20 cellular contexts compared by ENCODE assay signal in the genomic region with DNA sequence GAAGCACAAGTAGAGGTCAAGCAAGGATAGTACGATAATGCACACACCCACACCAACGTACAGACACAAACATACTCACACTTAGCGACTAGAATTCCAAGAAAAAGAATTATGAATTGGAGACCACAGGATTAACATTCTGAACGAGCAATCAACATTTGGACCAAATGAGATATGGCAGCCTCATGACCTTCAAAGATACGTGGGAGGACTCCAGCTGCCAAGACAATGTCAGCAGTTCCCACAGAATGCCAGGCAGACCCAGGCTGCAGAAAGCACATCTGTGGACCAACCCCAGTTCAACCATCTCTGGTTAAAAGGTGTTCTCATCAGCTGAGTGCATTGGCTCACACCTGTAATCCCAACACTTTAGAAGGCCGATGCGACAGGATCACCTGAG.
"Had no signal": no experiment of that assay in that cellular context is flagged by ENCODE, and none has a peak within 500 bp of the region (broad histone marks: within the 10 kb centered on the region; RNA-seq: fewer than 3 reads in every experiment).

No MANE protein-coding gene starts in this region.

- H3K4me3 ChIP-seq: coronary artery, left lung, right lobe of liver, spleen, tibial nerve had no signal

- H3K27me3 ChIP-seq: left lung, neutrophil, right lobe of liver, spleen, tibial nerve had no signal

- DNase-seq: central memory CD4-positive, alpha-beta T cell; effector CD4-positive, alpha-beta T cell; endodermal cell; erythroblast; foreskin keratinocyte; head of caudate nucleus; hypothalamus; left lung; mesendoderm; naive B cell; right lobe of liver; spleen; stimulated activated CD4-positive, alpha-beta T cell treated with anti-CD3 and anti-CD28 coated beads, Interleukin-15, amount 100 ng/mL, for 24 hours; stimulated activated CD4-positive, alpha-beta T cell treated with anti-CD3 and anti-CD28 coated beads, Interleukin-1b, Interleukin-23, amount 100 ng/mL, for 48 hours; stimulated activated CD4-positive, alpha-beta T cell treated with anti-CD3 and anti-CD28 coated beads, Interleukin-4, amount 100 ng/mL, for 24 hours had no signal

- H3K4me1 Mint-ChIP-seq: naive B cell; stimulated activated memory B cell treated with anti-CD40 and anti-IgM and Interleukin-4, amounts not matched to agents 10 μg/mL and 1 μg/mL and 100 μg/mL, for 72 hours had no signal

- ATAC-seq: foreskin keratinocyte; left lung; right lobe of liver; stimulated activated memory B cell treated with anti-CD40 and anti-IgM and Interleukin-4, amounts not matched to agents 10 μg/mL and 1 μg/mL and 100 μg/mL, for 72 hours had no signal

- H3K27me3 Mint-ChIP-seq: stimulated activated memory B cell treated with anti-CD40 and anti-IgM and Interleukin-4, amounts not matched to agents 10 μg/mL and 1 μg/mL and 100 μg/mL, for 72 hours; stimulated activated naive CD8-positive, alpha-beta T cell treated with anti-CD3 and anti-CD28 coated beads, Interleukin-15, Interleukin-2, amounts not matched to agents 100 ng/mL and 50 ng/mL, for 24 hours had no signal

- H3K4me3 Mint-ChIP-seq: endodermal cell; naive B cell; stimulated activated memory B cell treated with anti-CD40 and anti-IgM and Interleukin-4, amounts not matched to agents 10 μg/mL and 1 μg/mL and 100 μg/mL, for 72 hours; stimulated activated naive CD8-positive, alpha-beta T cell treated with anti-CD3 and anti-CD28 coated beads, Interleukin-15, Interleukin-2, amounts not matched to agents 100 ng/mL and 50 ng/mL, for 24 hours had no signal

- H3K36me3 ChIP-seq: left lung, neutrophil, right lobe of liver, spleen, tibial nerve had no signal

- H3K27ac Mint-ChIP-seq: endodermal cell; naive B cell; stimulated activated memory B cell treated with anti-CD40 and anti-IgM and Interleukin-4, amounts not matched to agents 10 μg/mL and 1 μg/mL and 100 μg/mL, for 72 hours; stimulated activated naive CD8-positive, alpha-beta T cell treated with anti-CD3 and anti-CD28 coated beads, Interleukin-15, Interleukin-2, amounts not matched to agents 100 ng/mL and 50 ng/mL, for 24 hours had no signal

- H3K9me3 Mint-ChIP-seq: stimulated activated memory B cell treated with anti-CD40 and anti-IgM and Interleukin-4, amounts not matched to agents 10 μg/mL and 1 μg/mL and 100 μg/mL, for 72 hours had no signal

- H3K9me3 ChIP-seq: left lung, neutrophil, right lobe of liver, spleen, tibial nerve had no signal

- H3K27ac ChIP-seq: coronary artery, foreskin keratinocyte, left lung, neutrophil, right lobe of liver, spleen, tibial nerve had no signal

- H3K36me3 Mint-ChIP-seq: naive B cell; stimulated activated memory B cell treated with anti-CD40 and anti-IgM and Interleukin-4, amounts not matched to agents 10 μg/mL and 1 μg/mL and 100 μg/mL, for 72 hours had no signal

- H3K4me1 ChIP-seq: foreskin keratinocyte, left lung, right lobe of liver, spleen, tibial nerve had no signal
